ENCODE assay signal across 1 cellular context in the genomic region with DNA sequence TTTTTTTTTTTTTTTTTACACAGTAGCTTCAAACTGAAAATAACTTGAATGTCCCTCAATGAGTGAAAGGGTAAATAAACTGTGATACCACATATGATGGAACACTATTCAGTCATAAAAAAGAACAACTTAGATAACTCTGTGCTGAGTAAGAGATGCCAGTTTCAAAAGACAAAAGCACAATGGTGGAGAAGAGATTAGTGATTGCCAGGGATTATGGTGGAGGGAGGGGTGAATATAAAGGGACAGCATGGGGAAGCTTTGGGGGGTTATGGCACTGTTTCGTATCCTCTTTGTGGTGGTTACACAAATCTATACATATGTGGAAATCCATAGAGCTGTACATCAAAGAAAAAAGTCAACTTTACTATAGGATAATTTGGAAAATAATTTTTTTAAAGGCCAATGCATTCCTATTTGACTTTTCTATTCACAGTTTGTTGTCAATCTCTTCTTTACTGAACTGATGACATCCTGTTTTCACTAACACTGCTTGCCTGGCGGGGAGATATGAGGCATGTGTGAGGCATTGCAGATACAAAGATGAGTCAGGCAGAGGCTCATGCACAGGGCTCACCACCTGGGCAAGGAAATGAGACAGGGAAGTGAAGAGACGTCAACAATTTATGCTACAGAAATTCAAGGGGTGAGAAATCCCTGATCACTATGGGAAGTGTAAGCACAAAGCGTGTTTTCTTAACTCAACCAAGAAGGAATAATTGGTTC.
A peak's percentile ranks its signal among the peaks of the same experiment; 100 is the strongest.
TF ChIP-seq lines count a peak whose summit lies in the region.

No MANE protein-coding gene starts in this region.

TF ChIP-seq in GM12878, 131 proteins besides CTCF, POLR2A, EP300 and RAD21 (continued from another document):
- TF ChIP-seq, protein P1, sequence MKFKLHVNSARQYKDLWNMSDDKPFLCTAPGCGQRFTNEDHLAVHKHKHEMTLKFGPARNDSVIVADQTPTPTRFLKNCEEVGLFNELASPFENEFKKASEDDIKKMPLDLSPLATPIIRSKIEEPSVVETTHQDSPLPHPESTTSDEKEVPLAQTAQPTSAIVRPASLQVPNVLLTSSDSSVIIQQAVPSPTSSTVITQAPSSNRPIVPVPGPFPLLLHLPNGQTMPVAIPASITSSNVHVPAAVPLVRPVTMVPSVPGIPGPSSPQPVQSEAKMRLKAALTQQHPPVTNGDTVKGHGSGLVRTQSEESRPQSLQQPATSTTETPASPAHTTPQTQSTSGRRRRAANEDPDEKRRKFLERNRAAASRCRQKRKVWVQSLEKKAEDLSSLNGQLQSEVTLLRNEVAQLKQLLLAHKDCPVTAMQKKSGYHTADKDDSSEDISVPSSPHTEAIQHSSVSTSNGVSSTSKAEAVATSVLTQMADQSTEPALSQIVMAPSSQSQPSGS (IDR thresholded peaks at IDR 0.05; ENCODE audit: low read length): peak; percentile 17; the same call in 1 of the 2 replicates
